In the genomic region with DNA sequence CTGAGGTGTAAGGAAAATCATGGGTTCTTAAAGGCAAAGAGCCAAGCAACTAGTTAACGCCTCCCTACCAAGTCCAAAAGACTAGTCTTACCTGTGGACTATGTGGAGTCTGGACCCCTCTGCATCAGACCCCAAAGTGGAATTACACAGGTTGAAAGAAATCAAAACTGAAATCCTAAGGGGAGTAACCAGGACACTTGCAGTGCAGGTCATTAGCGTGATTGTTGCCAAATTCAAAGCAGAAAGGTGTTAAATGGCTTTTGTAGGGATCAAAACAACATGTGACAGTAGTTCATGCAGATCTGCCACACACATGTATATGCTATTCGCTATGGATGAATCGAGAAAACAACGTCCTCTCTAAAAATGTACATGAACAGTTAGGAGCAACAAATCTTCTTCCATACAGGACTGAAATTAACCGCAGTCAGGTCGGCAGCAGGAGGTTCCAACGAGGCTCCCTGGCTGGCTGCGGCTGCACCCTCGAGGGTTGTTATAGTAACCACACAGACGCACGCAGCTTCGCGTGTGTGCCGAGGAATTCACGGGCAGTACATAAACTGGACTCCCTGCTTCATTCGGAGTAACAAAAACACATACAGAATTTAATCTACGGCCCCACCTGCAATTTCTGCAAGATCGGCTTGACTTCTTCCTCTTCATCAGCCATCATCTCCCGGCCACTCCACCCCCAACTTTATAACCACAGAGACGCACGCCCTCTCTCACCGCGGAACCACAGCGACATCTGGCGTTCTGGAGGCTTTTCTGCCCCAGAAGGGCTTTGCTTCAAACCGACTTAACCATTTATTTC, we compare ENCODE assay signal across 1 cellular context.
A peak's percentile ranks its signal among the peaks of the same experiment; 100 is the strongest.
TF ChIP-seq lines count a peak whose summit lies in the region.

A gene with protein sequence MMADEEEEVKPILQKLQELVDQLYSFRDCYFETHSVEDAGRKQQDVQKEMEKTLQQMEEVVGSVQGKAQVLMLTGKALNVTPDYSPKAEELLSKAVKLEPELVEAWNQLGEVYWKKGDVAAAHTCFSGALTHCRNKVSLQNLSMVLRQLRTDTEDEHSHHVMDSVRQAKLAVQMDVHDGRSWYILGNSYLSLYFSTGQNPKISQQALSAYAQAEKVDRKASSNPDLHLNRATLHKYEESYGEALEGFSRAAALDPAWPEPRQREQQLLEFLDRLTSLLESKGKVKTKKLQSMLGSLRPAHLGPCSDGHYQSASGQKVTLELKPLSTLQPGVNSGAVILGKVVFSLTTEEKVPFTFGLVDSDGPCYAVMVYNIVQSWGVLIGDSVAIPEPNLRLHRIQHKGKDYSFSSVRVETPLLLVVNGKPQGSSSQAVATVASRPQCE (minus strand): TSS at position 687 of the 814 bp plus-strand sequence. CDS start 14 bp downstream, at position 673.

TF ChIP-seq in HepG2, 621 proteins besides CTCF, POLR2A, EP300 and RAD21 (continued from another document and continues in another):
- TF ChIP-seq, protein P1, sequence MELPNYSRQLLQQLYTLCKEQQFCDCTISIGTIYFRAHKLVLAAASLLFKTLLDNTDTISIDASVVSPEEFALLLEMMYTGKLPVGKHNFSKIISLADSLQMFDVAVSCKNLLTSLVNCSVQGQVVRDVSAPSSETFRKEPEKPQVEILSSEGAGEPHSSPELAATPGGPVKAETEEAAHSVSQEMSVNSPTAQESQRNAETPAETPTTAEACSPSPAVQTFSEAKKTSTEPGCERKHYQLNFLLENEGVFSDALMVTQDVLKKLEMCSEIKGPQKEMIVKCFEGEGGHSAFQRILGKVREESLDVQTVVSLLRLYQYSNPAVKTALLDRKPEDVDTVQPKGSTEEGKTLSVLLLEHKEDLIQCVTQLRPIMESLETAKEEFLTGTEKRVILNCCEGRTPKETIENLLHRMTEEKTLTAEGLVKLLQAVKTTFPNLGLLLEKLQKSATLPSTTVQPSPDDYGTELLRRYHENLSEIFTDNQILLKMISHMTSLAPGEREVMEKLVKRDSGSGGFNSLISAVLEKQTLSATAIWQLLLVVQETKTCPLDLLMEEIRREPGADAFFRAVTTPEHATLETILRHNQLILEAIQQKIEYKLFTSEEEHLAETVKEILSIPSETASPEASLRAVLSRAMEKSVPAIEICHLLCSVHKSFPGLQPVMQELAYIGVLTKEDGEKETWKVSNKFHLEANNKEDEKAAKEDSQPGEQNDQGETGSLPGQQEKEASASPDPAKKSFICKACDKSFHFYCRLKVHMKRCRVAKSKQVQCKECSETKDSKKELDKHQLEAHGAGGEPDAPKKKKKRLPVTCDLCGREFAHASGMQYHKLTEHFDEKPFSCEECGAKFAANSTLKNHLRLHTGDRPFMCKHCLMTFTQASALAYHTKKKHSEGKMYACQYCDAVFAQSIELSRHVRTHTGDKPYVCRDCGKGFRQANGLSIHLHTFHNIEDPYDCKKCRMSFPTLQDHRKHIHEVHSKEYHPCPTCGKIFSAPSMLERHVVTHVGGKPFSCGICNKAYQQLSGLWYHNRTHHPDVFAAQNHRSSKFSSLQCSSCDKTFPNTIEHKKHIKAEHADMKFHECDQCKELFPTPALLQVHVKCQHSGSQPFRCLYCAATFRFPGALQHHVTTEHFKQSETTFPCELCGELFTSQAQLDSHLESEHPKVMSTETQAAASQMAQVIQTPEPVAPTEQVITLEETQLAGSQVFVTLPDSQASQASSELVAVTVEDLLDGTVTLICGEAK (IDR thresholded peaks at IDR 0.05) = no peak
- TF ChIP-seq, protein P1 (CRISPR knock-in tag; IDR thresholded peaks at IDR 0.05) = peak; percentile 61; the same call in 1 of the 2 replicates
- TF ChIP-seq, protein P2, sequence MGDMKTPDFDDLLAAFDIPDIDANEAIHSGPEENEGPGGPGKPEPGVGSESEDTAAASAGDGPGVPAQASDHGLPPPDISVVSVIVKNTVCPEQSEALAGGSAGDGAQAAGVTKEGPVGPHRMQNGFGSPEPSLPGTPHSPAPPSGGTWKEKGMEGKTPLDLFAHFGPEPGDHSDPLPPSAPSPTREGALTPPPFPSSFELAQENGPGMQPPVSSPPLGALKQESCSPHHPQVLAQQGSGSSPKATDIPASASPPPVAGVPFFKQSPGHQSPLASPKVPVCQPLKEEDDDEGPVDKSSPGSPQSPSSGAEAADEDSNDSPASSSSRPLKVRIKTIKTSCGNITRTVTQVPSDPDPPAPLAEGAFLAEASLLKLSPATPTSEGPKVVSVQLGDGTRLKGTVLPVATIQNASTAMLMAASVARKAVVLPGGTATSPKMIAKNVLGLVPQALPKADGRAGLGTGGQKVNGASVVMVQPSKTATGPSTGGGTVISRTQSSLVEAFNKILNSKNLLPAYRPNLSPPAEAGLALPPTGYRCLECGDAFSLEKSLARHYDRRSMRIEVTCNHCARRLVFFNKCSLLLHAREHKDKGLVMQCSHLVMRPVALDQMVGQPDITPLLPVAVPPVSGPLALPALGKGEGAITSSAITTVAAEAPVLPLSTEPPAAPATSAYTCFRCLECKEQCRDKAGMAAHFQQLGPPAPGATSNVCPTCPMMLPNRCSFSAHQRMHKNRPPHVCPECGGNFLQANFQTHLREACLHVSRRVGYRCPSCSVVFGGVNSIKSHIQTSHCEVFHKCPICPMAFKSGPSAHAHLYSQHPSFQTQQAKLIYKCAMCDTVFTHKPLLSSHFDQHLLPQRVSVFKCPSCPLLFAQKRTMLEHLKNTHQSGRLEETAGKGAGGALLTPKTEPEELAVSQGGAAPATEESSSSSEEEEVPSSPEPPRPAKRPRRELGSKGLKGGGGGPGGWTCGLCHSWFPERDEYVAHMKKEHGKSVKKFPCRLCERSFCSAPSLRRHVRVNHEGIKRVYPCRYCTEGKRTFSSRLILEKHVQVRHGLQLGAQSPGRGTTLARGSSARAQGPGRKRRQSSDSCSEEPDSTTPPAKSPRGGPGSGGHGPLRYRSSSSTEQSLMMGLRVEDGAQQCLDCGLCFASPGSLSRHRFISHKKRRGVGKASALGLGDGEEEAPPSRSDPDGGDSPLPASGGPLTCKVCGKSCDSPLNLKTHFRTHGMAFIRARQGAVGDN (CRISPR knock-in tag; IDR thresholded peaks at IDR 0.05) = peak; percentile 69
- TF ChIP-seq MIXL1 (CRISPR knock-in tag; IDR thresholded peaks at IDR 0.05) = no peak
- TF ChIP-seq ARNTL (CRISPR knock-in tag; IDR thresholded peaks at IDR 0.05) = peak; percentile 19; the same call in 1 of the 2 replicates
- TF ChIP-seq, protein P3, sequence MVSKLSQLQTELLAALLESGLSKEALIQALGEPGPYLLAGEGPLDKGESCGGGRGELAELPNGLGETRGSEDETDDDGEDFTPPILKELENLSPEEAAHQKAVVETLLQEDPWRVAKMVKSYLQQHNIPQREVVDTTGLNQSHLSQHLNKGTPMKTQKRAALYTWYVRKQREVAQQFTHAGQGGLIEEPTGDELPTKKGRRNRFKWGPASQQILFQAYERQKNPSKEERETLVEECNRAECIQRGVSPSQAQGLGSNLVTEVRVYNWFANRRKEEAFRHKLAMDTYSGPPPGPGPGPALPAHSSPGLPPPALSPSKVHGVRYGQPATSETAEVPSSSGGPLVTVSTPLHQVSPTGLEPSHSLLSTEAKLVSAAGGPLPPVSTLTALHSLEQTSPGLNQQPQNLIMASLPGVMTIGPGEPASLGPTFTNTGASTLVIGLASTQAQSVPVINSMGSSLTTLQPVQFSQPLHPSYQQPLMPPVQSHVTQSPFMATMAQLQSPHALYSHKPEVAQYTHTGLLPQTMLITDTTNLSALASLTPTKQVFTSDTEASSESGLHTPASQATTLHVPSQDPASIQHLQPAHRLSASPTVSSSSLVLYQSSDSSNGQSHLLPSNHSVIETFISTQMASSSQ (IDR thresholded peaks at IDR 0.05; ENCODE audit: low read depth) = no peak
- TF ChIP-seq, protein P3 (CRISPR knock-in tag; IDR thresholded peaks at IDR 0.05; ENCODE audit: borderline replicate concordance) = no peak
- TF ChIP-seq, protein P4, sequence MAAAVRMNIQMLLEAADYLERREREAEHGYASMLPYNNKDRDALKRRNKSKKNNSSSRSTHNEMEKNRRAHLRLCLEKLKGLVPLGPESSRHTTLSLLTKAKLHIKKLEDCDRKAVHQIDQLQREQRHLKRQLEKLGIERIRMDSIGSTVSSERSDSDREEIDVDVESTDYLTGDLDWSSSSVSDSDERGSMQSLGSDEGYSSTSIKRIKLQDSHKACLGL (CRISPR knock-in tag; IDR thresholded peaks at IDR 0.05) = peak; percentile 49; the same call in 1 of the 2 replicates
- TF ChIP-seq, protein P5, sequence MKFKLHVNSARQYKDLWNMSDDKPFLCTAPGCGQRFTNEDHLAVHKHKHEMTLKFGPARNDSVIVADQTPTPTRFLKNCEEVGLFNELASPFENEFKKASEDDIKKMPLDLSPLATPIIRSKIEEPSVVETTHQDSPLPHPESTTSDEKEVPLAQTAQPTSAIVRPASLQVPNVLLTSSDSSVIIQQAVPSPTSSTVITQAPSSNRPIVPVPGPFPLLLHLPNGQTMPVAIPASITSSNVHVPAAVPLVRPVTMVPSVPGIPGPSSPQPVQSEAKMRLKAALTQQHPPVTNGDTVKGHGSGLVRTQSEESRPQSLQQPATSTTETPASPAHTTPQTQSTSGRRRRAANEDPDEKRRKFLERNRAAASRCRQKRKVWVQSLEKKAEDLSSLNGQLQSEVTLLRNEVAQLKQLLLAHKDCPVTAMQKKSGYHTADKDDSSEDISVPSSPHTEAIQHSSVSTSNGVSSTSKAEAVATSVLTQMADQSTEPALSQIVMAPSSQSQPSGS (CRISPR knock-in tag; IDR thresholded peaks at IDR 0.05) = 0 out of 2 replicates have a peak, but pooled peaks have one; percentile 16
- TF ChIP-seq, protein P6, sequence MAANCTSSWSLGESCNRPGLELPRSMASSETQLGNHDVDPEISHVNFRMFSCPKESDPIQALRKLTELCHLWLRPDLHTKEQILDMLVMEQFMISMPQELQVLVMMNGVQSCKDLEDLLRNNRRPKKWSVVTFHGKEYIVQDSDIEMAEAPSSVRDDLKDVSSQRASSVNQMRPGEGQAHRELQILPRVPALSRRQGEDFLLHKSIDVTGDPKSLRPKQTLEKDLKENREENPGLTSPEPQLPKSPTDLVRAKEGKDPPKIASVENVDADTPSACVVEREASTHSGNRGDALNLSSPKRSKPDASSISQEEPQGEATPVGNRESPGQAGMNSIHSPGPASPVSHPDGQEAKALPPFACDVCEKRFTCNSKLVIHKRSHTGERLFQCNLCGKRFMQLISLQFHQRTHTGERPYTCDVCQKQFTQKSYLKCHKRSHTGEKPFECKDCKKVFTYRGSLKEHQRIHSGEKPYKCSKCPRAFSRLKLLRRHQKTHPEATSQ (CRISPR knock-in tag; IDR thresholded peaks at IDR 0.05; ENCODE audit: borderline replicate concordance) = peak; percentile 80; the same call in 1 of the 2 replicates
- TF ChIP-seq ZMYM3 (CRISPR knock-in tag; IDR thresholded peaks at IDR 0.05) = peak; percentile 74
- TF ChIP-seq ZKSCAN8 (CRISPR knock-in tag; IDR thresholded peaks at IDR 0.05; ENCODE audit: borderline replicate concordance) = peak; percentile 31; the same call in 1 of the 2 replicates
- TF ChIP-seq PHF8 (CRISPR knock-in tag; IDR thresholded peaks at IDR 0.05) = peak; percentile 81
- peak; percentile 66; the same call in 1 of the 2 replicates for TF ChIP-seq FOXC1 (CRISPR knock-in tag; IDR thresholded peaks at IDR 0.05; ENCODE audit: borderline replicate concordance)
- TF ChIP-seq RFX3 (CRISPR knock-in tag; IDR thresholded peaks at IDR 0.05) = peak; percentile 86
- TF ChIP-seq SRY (CRISPR knock-in tag; IDR thresholded peaks at IDR 0.05) = no peak
- TF ChIP-seq, protein P7, sequence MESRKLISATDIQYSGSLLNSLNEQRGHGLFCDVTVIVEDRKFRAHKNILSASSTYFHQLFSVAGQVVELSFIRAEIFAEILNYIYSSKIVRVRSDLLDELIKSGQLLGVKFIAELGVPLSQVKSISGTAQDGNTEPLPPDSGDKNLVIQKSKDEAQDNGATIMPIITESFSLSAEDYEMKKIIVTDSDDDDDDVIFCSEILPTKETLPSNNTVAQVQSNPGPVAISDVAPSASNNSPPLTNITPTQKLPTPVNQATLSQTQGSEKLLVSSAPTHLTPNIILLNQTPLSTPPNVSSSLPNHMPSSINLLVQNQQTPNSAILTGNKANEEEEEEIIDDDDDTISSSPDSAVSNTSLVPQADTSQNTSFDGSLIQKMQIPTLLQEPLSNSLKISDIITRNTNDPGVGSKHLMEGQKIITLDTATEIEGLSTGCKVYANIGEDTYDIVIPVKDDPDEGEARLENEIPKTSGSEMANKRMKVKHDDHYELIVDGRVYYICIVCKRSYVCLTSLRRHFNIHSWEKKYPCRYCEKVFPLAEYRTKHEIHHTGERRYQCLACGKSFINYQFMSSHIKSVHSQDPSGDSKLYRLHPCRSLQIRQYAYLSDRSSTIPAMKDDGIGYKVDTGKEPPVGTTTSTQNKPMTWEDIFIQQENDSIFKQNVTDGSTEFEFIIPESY (CRISPR knock-in tag; IDR thresholded peaks at IDR 0.05) = peak; percentile 56
- TF ChIP-seq RNF2 (conservative IDR thresholded peaks at IDR 0.05; ENCODE audit: low read depth) = peak; percentile 56; the same call in 1 of the 2 replicates
- 0 out of 2 replicates have a peak, but pooled peaks have one; percentile 21 for TF ChIP-seq SALL2 (CRISPR knock-in tag; IDR thresholded peaks at IDR 0.05)
- TF ChIP-seq NCOR1 (IDR thresholded peaks at IDR 0.05; ENCODE audit: borderline replicate concordance, low read length) = no peak
- TF ChIP-seq MXI1 (IDR thresholded peaks at IDR 0.05; ENCODE audit: borderline replicate concordance, low read depth, low read length) = peak; percentile 58; the same call in 1 of the 3 replicates
